11 cellular contexts compared by ENCODE assay signal in the genomic region with DNA sequence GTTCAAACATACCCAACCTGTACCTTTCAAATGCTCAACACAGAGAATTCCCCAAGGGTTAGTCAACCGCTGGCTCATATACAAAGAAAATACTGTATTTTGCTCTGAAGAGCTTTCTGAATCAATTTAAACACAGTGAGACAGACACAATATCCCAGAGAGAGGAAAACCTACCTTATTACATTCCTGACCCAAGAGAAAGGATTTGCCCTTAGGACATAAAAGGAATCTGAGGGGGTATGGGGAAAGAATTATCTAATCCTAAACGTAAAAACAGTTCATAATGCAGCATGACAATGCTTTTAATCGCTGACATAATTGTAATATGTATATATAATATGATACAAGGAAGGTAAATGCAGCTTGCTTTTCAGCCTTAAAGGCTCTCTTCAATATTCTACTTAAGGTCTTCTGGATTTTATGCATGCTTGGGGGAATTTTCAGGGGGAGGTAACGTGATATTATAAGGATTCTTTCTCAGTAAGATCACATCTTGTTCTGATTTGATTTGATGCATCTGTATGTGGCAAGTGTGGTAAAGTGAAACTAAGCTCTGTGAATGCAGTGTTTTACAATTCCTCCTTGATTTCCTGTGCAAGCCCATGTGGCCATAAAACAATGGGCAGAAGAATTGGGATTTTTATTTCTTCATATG.
DNase-seq lines count a peak whose midpoint lies in the region; ATAC-seq and TF ChIP-seq lines count a peak whose summit lies in the region.
"Had no signal": no experiment of that assay in that cellular context is flagged by ENCODE, and none has a peak within 500 bp of the region (broad histone marks: within the 10 kb centered on the region; RNA-seq: fewer than 3 reads in every experiment).

No MANE protein-coding gene starts in this region.

- H3K27me3 ChIP-seq in GM23248 (replicated peaks; ENCODE audit: insufficient read depth) (no peaks in the 10 kb centered on the region), skeletal muscle satellite cell (ENCODE audit: control insufficient read depth, insufficient read depth, low read length) (no peaks in the 10 kb centered on the region)

- DNase-seq in GM23248 = peak; percentile 60
- peak; percentile 70 for DNase-seq in fibroblast of villous mesenchyme (ENCODE audit: low read depth)
- no peak for DNase-seq in activated CD4-positive, alpha-beta T cell treated with anti-CD3 and anti-CD28 coated beads for 4 hours
- no peak for DNase-seq in HT-29 (ENCODE audit: low spot score)
- no peak for DNase-seq in Right ventricle myocardium superior
- DNase-seq: KBM-7; stimulated activated CD4-positive, alpha-beta T cell treated with anti-CD3 and anti-CD28 coated beads, Interleukin-2, amount 100 ng/mL, for 48 hours had no signal

- H3K36me3 ChIP-seq in GM23248 (ENCODE audit: low read depth) = no peaks in the 10 kb centered on the region
- no peaks in the 10 kb centered on the region for H3K36me3 ChIP-seq in skeletal muscle satellite cell (ENCODE audit: insufficient read depth, low read length)
- H3K36me3 ChIP-seq: neutrophil had no signal

- in situ Hi-C loops in GM23248 (cut with MboI) = no loop called here

- H3K4me2 ChIP-seq in GM23248 (ENCODE audit: unreplicated experiment) = peak overlapping the region; percentile 63
- peak overlapping the region; percentile 62 for H3K4me2 ChIP-seq in skeletal muscle satellite cell (ENCODE audit: low read length)

- 36 to 44% methylated on average over 4 of the region's 4 CpGs for WGBS in GM23248 (ENCODE audit: low coverage in 1 of 2, low lambda C conversion rate in 2 of 2, missing lambda C conversion rate in 2 of 2), 2 experiments

- no peaks in the 10 kb centered on the region for H4K20me1 ChIP-seq in GM23248 (ENCODE audit: insufficient read depth)

- peak overlapping the region; percentile 45 for H3K27ac ChIP-seq in GM23248
- H3K27ac ChIP-seq: neutrophil had no signal

- H3K4me3 ChIP-seq in GM23248 = peak overlapping the region; percentile 23
- no peak overlapping the region for H3K4me3 ChIP-seq in fibroblast of villous mesenchyme (ENCODE audit: low read depth, low read length)
- peak overlapping the region; percentile 7 for H3K4me3 ChIP-seq in skeletal muscle satellite cell (ENCODE audit: low read length)

- H3F3A ChIP-seq in GM23248 (ENCODE audit: insufficient read depth) = peaks cover 41% of the 10 kb centered on the region

- H3K79me2 ChIP-seq in GM23248 (ENCODE audit: insufficient read depth) = no peaks in the 10 kb centered on the region

- peak; percentile 87 for ATAC-seq in SK-N-SH treated with all-trans-retinoic acid at 6 μM for 48 hours
- no peak for ATAC-seq in GM21390 (IDR thresholded peaks at IDR 0.05; ENCODE audit: unreplicated experiment)
- ATAC-seq in Right ventricle myocardium superior (ENCODE audit: poor library complexity) = no peak

- H3K9me2 ChIP-seq in GM23248 (ENCODE audit: insufficient read depth) = no peaks in the 10 kb centered on the region

- peaks cover 54% of the 10 kb centered on the region for H3K4me1 ChIP-seq in GM23248 (ENCODE audit: insufficient read depth)
- peaks cover 26% of the 10 kb centered on the region for H3K4me1 ChIP-seq in skeletal muscle satellite cell (ENCODE audit: control insufficient read depth, insufficient read depth, low read length)

- TF ChIP-seq CTCF in fibroblast of villous mesenchyme (IDR thresholded peaks at IDR 0.05; ENCODE audit: insufficient read depth, low read depth, low read length) = no peak

- H3K9me3 ChIP-seq in GM23248 (ENCODE audit: low read depth) (no peaks in the 10 kb centered on the region), skeletal muscle satellite cell (replicated peaks; ENCODE audit: low read length) (no peaks in the 10 kb centered on the region)
- H3K9me3 ChIP-seq: neutrophil had no signal

- intact Hi-C loops in Right ventricle myocardium superior (cut with DNase I) = no loop called here

- H2AFZ ChIP-seq in GM23248 = peak overlapping the region; percentile 9; the same call in 1 of the 2 replicates

- H3K9ac ChIP-seq in GM23248 (peak overlapping the region; percentile 9), skeletal muscle satellite cell (ENCODE audit: low read depth, low read length) (no peak overlapping the region)

TF ChIP-seq in SK-N-SH treated with all-trans-retinoic acid at 6 μM for 48 hours, 23 proteins besides CTCF, POLR2A, EP300 and RAD21:
- no peak for TF ChIP-seq TCF4 (CRISPR knock-in tag; IDR thresholded peaks at IDR 0.05; ENCODE audit: borderline replicate concordance)
- TF ChIP-seq, protein P1, sequence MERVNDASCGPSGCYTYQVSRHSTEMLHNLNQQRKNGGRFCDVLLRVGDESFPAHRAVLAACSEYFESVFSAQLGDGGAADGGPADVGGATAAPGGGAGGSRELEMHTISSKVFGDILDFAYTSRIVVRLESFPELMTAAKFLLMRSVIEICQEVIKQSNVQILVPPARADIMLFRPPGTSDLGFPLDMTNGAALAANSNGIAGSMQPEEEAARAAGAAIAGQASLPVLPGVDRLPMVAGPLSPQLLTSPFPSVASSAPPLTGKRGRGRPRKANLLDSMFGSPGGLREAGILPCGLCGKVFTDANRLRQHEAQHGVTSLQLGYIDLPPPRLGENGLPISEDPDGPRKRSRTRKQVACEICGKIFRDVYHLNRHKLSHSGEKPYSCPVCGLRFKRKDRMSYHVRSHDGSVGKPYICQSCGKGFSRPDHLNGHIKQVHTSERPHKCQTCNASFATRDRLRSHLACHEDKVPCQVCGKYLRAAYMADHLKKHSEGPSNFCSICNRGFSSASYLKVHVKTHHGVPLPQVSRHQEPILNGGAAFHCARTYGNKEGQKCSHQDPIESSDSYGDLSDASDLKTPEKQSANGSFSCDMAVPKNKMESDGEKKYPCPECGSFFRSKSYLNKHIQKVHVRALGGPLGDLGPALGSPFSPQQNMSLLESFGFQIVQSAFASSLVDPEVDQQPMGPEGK (CRISPR knock-in tag; IDR thresholded peaks at IDR 0.05; ENCODE audit: borderline replicate concordance) = no peak
- TF ChIP-seq CSDC2 (CRISPR knock-in tag; IDR thresholded peaks at IDR 0.05) = no peak
- TF ChIP-seq ZNF565 (CRISPR knock-in tag; conservative IDR thresholded peaks at IDR 0.05; ENCODE audit: low read depth) = no peak
- TF ChIP-seq PPARA (CRISPR knock-in tag; IDR thresholded peaks at IDR 0.05; ENCODE audit: borderline replicate concordance) = no peak
- no peak for TF ChIP-seq ZFP3 (CRISPR knock-in tag; IDR thresholded peaks at IDR 0.05)
- TF ChIP-seq, protein P2, sequence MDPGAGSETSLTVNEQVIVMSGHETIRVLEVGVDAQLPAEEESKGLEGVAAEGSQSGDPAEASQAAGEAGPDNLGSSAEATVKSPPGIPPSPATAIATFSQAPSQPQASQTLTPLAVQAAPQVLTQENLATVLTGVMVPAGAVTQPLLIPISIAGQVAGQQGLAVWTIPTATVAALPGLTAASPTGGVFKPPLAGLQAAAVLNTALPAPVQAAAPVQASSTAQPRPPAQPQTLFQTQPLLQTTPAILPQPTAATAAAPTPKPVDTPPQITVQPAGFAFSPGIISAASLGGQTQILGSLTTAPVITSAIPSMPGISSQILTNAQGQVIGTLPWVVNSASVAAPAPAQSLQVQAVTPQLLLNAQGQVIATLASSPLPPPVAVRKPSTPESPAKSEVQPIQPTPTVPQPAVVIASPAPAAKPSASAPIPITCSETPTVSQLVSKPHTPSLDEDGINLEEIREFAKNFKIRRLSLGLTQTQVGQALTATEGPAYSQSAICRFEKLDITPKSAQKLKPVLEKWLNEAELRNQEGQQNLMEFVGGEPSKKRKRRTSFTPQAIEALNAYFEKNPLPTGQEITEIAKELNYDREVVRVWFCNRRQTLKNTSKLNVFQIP (CRISPR knock-in tag; IDR thresholded peaks at IDR 0.05; ENCODE audit: borderline replicate concordance, low read depth) = no peak
- TF ChIP-seq, protein P3, sequence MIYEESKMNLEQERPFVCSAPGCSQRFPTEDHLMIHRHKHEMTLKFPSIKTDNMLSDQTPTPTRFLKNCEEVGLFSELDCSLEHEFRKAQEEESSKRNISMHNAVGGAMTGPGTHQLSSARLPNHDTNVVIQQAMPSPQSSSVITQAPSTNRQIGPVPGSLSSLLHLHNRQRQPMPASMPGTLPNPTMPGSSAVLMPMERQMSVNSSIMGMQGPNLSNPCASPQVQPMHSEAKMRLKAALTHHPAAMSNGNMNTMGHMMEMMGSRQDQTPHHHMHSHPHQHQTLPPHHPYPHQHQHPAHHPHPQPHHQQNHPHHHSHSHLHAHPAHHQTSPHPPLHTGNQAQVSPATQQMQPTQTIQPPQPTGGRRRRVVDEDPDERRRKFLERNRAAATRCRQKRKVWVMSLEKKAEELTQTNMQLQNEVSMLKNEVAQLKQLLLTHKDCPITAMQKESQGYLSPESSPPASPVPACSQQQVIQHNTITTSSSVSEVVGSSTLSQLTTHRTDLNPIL (CRISPR knock-in tag; IDR thresholded peaks at IDR 0.05; ENCODE audit: low read depth) = no peak

Comparison
In these comparisons a context has a peak if more than half of its experiments do, and no peak if none do; other contexts are left out.
1. DNase-seq: peak in GM23248 (single experiment) and fibroblast of villous mesenchyme (single experiment); none in activated CD4-positive, alpha-beta T cell treated with anti-CD3 and anti-CD28 coated beads for 4 hours (0 of 2), HT-29 (single experiment) and Right ventricle myocardium superior (single experiment).